In genomic region chr2:230976671-230977171, GRCh38 we compare ENCODE assay signal across 17 cellular contexts. TPM values are rescaled to one million over a fixed set of nuclear protein-coding genes. Genes with fewer than 3 reads are reported as not detected.
DNase-seq lines count a peak whose midpoint lies in the region; ATAC-seq and TF ChIP-seq lines count a peak whose summit lies in the region.
"Had no signal": no experiment of that assay in that cellular context is flagged by ENCODE, and none has a peak within 500 bp of the region (broad histone marks: within the 10 kb centered on the region; RNA-seq: fewer than 3 reads in every experiment).

No MANE protein-coding gene starts in this region.

- peaks cover 2 to 4% of the 10 kb centered on the region in 2 donors for H3K36me3 Mint-ChIP-seq in activated T-cell treated with anti-CD3 and anti-CD28 coated beads, Interleukin-2, amount 50 U/mL, for 72 hours (ENCODE audit: insufficient read depth in 2 of 2)
- peaks cover 12% of the 10 kb centered on the region for H3K36me3 Mint-ChIP-seq in activated naive CD8-positive, alpha-beta T cell treated with anti-CD3 and anti-CD28 coated beads for 36 hours
- no peaks in the 10 kb centered on the region for H3K36me3 Mint-ChIP-seq in stimulated activated memory B cell treated with anti-CD40 and anti-IgM and Interleukin-4, amounts not matched to agents 10 μg/mL and 1 μg/mL and 100 μg/mL, for 72 hours

- H3K4me1 Mint-ChIP-seq in activated T-cell treated with anti-CD3 and anti-CD28 coated beads, Interleukin-2, amount 50 U/mL, for 72 hours (ENCODE audit: low read depth) = peaks cover 89% of the 10 kb centered on the region
- H3K4me1 Mint-ChIP-seq in activated naive CD8-positive, alpha-beta T cell treated with anti-CD3 and anti-CD28 coated beads for 36 hours = peaks cover 81% of the 10 kb centered on the region
- peaks cover 62% of the 10 kb centered on the region for H3K4me1 Mint-ChIP-seq in stimulated activated memory B cell treated with anti-CD40 and anti-IgM and Interleukin-4, amounts not matched to agents 10 μg/mL and 1 μg/mL and 100 μg/mL, for 72 hours
- H3K4me1 Mint-ChIP-seq: nephron had no signal

- H3K4me3 Mint-ChIP-seq in activated T-cell treated with anti-CD3 and anti-CD28 coated beads, Interleukin-2, amount 50 U/mL, for 72 hours = peak overlapping the region; percentile 8 to 49
- no peak overlapping the region for H3K4me3 Mint-ChIP-seq in activated naive CD8-positive, alpha-beta T cell treated with anti-CD3 and anti-CD28 coated beads for 36 hours
- peak overlapping the region; percentile 40 for H3K4me3 Mint-ChIP-seq in stimulated activated memory B cell treated with anti-CD40 and anti-IgM and Interleukin-4, amounts not matched to agents 10 μg/mL and 1 μg/mL and 100 μg/mL, for 72 hours
- H3K4me3 Mint-ChIP-seq: HFFc6, nephron had no signal

- ATAC-seq in activated T-cell treated with anti-CD3 and anti-CD28 coated beads, Interleukin-2, amount 50 U/mL, for 72 hours (replicated peaks in 1 of 2) = no peak
- ATAC-seq in HG02981 (IDR thresholded peaks at IDR 0.05; ENCODE audit: unreplicated experiment) (peak; percentile 27), SK-N-SH treated with all-trans-retinoic acid at 6 μM for 48 hours (no peak)
- ATAC-seq in stimulated activated memory B cell treated with anti-CD40 and anti-IgM and Interleukin-4, amounts not matched to agents 10 μg/mL and 1 μg/mL and 100 μg/mL, for 72 hours = no peak

- DNase-seq in activated T-cell treated with anti-CD3 and anti-CD28 coated beads, Interleukin-2, amount 50 U/mL, for 72 hours = no peak
- no peak for DNase-seq in activated T-cell treated with anti-CD3 and anti-CD28 coated beads for 4 hours
- DNase-seq in activated naive CD8-positive, alpha-beta T cell treated with anti-CD3 and anti-CD28 coated beads for 36 hours = no peak
- no peak for DNase-seq in globus pallidus (ENCODE audit: low spot score)
- no peak for DNase-seq in midbrain (lab: John Stamatoyannopoulos, UW)
- DNase-seq: caudate nucleus, HFFc6, Kasumi-1, NCI-H1694 treated with DMSO at 0.1 percent for 48 hours, NCI-H524 treated with DMSO at 0.1 percent for 48 hours, tibial artery, WERI-Rb-1 had no signal

- H3K27ac Mint-ChIP-seq in activated T-cell treated with anti-CD3 and anti-CD28 coated beads, Interleukin-2, amount 50 U/mL, for 72 hours = no peak overlapping the region
- H3K27ac Mint-ChIP-seq in activated naive CD8-positive, alpha-beta T cell treated with anti-CD3 and anti-CD28 coated beads for 36 hours = peak overlapping the region; percentile 68
- peak overlapping the region; percentile 90 for H3K27ac Mint-ChIP-seq in stimulated activated memory B cell treated with anti-CD40 and anti-IgM and Interleukin-4, amounts not matched to agents 10 μg/mL and 1 μg/mL and 100 μg/mL, for 72 hours
- H3K27ac Mint-ChIP-seq: HFFc6, nephron had no signal

- H3K27me3 Mint-ChIP-seq in activated T-cell treated with anti-CD3 and anti-CD28 coated beads, Interleukin-2, amount 50 U/mL, for 72 hours (ENCODE audit: low read depth) = peaks cover 20% of the 10 kb centered on the region
- H3K27me3 Mint-ChIP-seq in activated naive CD8-positive, alpha-beta T cell treated with anti-CD3 and anti-CD28 coated beads for 36 hours = no peaks in the 10 kb centered on the region
- peaks cover 23% of the 10 kb centered on the region for H3K27me3 Mint-ChIP-seq in stimulated activated memory B cell treated with anti-CD40 and anti-IgM and Interleukin-4, amounts not matched to agents 10 μg/mL and 1 μg/mL and 100 μg/mL, for 72 hours

- peaks cover 0 to 2% of the 10 kb centered on the region in 2 donors for H3K9me3 Mint-ChIP-seq in activated T-cell treated with anti-CD3 and anti-CD28 coated beads, Interleukin-2, amount 50 U/mL, for 72 hours
- H3K9me3 Mint-ChIP-seq in activated naive CD8-positive, alpha-beta T cell treated with anti-CD3 and anti-CD28 coated beads for 36 hours = peaks cover 2% of the 10 kb centered on the region
- no peaks in the 10 kb centered on the region for H3K9me3 Mint-ChIP-seq in stimulated activated memory B cell treated with anti-CD40 and anti-IgM and Interleukin-4, amounts not matched to agents 10 μg/mL and 1 μg/mL and 100 μg/mL, for 72 hours
- H3K9me3 Mint-ChIP-seq: HFFc6, nephron had no signal

TF ChIP-seq in SK-N-SH treated with all-trans-retinoic acid at 6 μM for 48 hours, 23 proteins besides CTCF, POLR2A, EP300 and RAD21:
- no peak for TF ChIP-seq POU6F1 (CRISPR knock-in tag; IDR thresholded peaks at IDR 0.05; ENCODE audit: borderline replicate concordance, low read depth)
- no peak for TF ChIP-seq BACH2 (CRISPR knock-in tag; IDR thresholded peaks at IDR 0.05; ENCODE audit: borderline replicate concordance)
- TF ChIP-seq PATZ1 (CRISPR knock-in tag; IDR thresholded peaks at IDR 0.05; ENCODE audit: borderline replicate concordance) = no peak
- TF ChIP-seq TOX (CRISPR knock-in tag; IDR thresholded peaks at IDR 0.05; ENCODE audit: borderline replicate concordance) = no peak
- no peak for TF ChIP-seq ISL1 (CRISPR knock-in tag; IDR thresholded peaks at IDR 0.05)
- TF ChIP-seq ZNF8 (CRISPR knock-in tag; IDR thresholded peaks at IDR 0.05) = no peak
- no peak for TF ChIP-seq CSDC2 (CRISPR knock-in tag; IDR thresholded peaks at IDR 0.05)
- no peak for TF ChIP-seq OSR1 (CRISPR knock-in tag; IDR thresholded peaks at IDR 0.05)
- TF ChIP-seq ZNF565 (CRISPR knock-in tag; conservative IDR thresholded peaks at IDR 0.05; ENCODE audit: low read depth) = no peak
- TF ChIP-seq SNAI2 (CRISPR knock-in tag; IDR thresholded peaks at IDR 0.05) = no peak
- TF ChIP-seq PPARA (CRISPR knock-in tag; IDR thresholded peaks at IDR 0.05; ENCODE audit: borderline replicate concordance) = no peak
- no peak for TF ChIP-seq TCF4 (CRISPR knock-in tag; IDR thresholded peaks at IDR 0.05; ENCODE audit: borderline replicate concordance)

RNA-seq across cellular contexts. Expression of gene SPATA3, which starts 19.2 kb away (rescaled TPM):
- total RNA-seq in activated T-cell treated with anti-CD3 and anti-CD28 coated beads, Interleukin-2, amount 50 U/mL, for 72 hours = 1 to 10 TPM; 1.9 to 2.3 TPM
- not detected for total RNA-seq in activated naive CD8-positive, alpha-beta T cell treated with anti-CD3 and anti-CD28 coated beads for 36 hours
- total RNA-seq: HFFc6, right atrium auricular region had no signal

RNA-seq across cellular contexts. Expression of gene GPR55, which starts 51.7 kb away (rescaled TPM):
- 1 to 10 TPM; 6.8 to 9.8 TPM for total RNA-seq in activated T-cell treated with anti-CD3 and anti-CD28 coated beads, Interleukin-2, amount 50 U/mL, for 72 hours
- total RNA-seq in activated naive CD8-positive, alpha-beta T cell treated with anti-CD3 and anti-CD28 coated beads for 36 hours = 10 to 100 TPM; 18.8 to 20.4 TPM
- total RNA-seq: HFFc6, right atrium auricular region had no signal
